Comparison of ENCODE assay signal across 9 cellular contexts in genomic region chr6:144675231-144675861, GRCh38.
DNase-seq lines count a peak whose midpoint lies in the region; ATAC-seq lines count a peak whose summit lies in the region.
"Had no signal": no experiment of that assay in that cellular context is flagged by ENCODE, and none has a peak within 500 bp of the region (broad histone marks: within the 10 kb centered on the region; RNA-seq: fewer than 3 reads in every experiment).

No MANE protein-coding gene starts in this region.

- ATAC-seq in GM18873 (IDR thresholded peaks at IDR 0.05; ENCODE audit: low FRiP score, unreplicated experiment): no peak
- ATAC-seq in HG02642 (IDR thresholded peaks at IDR 0.05; ENCODE audit: poor library complexity, unreplicated experiment): no peak

- no peak overlapping the region for H3K4me3 Mint-ChIP-seq in activated CD4-positive, alpha-beta memory T cell treated with anti-CD3 and anti-CD28 coated beads for 36 hours

- H3K9me3 Mint-ChIP-seq in activated CD4-positive, alpha-beta memory T cell treated with anti-CD3 and anti-CD28 coated beads for 36 hours: peaks cover 51% of the 10 kb centered on the region

- H3K4me1 Mint-ChIP-seq in activated CD4-positive, alpha-beta memory T cell treated with anti-CD3 and anti-CD28 coated beads for 36 hours (ENCODE audit: low read depth): peaks cover 19% of the 10 kb centered on the region

- DNase-seq in CD1c-positive myeloid dendritic cell (ENCODE audit: extremely low spot score) (peak; percentile 58), HK-2 (ENCODE audit: unreplicated experiment) (peak; percentile 35), iris pigment epithelial cell (ENCODE audit: low read depth) (peak; percentile 95), AG20443 (ENCODE audit: low spot score) (no peak), KG1 (lab: John Stamatoyannopoulos, UW) (no peak)
- peak; percentile 66 for DNase-seq in activated CD4-positive, alpha-beta memory T cell treated with anti-CD3 and anti-CD28 coated beads for 36 hours
- DNase-seq: heart right ventricle had no signal

- H3K27me3 Mint-ChIP-seq in activated CD4-positive, alpha-beta memory T cell treated with anti-CD3 and anti-CD28 coated beads for 36 hours: no peaks in the 10 kb centered on the region

- CTCF ChIA-PET in activated CD4-positive, alpha-beta memory T cell treated with anti-CD3 and anti-CD28 coated beads for 36 hours (lab: Charles Lee): interaction anchor here (0.7 kb wide), 1 partner anchor 90 kb away, joined by 3 read pairs; no protein-coding TSS in a partner anchor

- no peak overlapping the region for H3K27ac Mint-ChIP-seq in activated CD4-positive, alpha-beta memory T cell treated with anti-CD3 and anti-CD28 coated beads for 36 hours

- POLR2A ChIA-PET in activated CD4-positive, alpha-beta memory T cell treated with anti-CD3 and anti-CD28 coated beads for 36 hours (lab: Charles Lee): no interaction called here

- peaks cover 46% of the 10 kb centered on the region for H3K36me3 Mint-ChIP-seq in activated CD4-positive, alpha-beta memory T cell treated with anti-CD3 and anti-CD28 coated beads for 36 hours

- intact Hi-C loops in activated CD4-positive, alpha-beta memory T cell treated with anti-CD3 and anti-CD28 coated beads for 36 hours (cut with micrococcal nuclease): loop anchor here (2.0 kb wide), 1 partner anchor 17 kb away; no protein-coding TSS in a partner anchor

Comparison
In these comparisons a context has a peak if more than half of its experiments do, and no peak if none do; other contexts are left out.
1. DNase-seq: peak in CD1c-positive myeloid dendritic cell (single experiment), HK-2 (single experiment), activated CD4-positive, alpha-beta memory T cell treated with anti-CD3 and anti-CD28 coated beads for 36 hours (single experiment) and iris pigment epithelial cell (single experiment); none in AG20443 (single experiment) and KG1 (single experiment).